Comparison of ENCODE assay signal across 29 cellular contexts in the genomic region with DNA sequence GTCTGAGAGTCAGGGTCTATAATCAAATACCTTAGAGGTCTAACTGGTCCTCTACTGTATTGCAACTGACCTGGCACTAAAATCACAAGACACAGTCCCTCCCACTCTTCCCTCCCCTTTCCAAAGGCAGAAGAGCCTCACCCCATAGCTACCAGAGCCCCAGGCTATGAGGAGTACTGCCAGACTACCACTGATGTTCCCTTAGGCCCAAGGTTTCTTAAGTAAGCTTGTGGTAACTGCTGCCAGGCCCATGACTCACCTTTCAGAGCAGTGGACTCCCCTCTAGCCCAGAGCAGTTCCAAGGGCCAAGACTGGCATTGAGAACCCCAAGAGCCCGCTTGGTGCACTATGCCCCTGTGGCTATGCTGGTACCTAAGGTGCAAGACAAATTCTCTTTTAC.
DNase-seq lines count a peak whose midpoint lies in the region; ATAC-seq and TF ChIP-seq lines count a peak whose summit lies in the region.
"Had no signal": no experiment of that assay in that cellular context is flagged by ENCODE, and none has a peak within 500 bp of the region (broad histone marks: within the 10 kb centered on the region; RNA-seq: fewer than 3 reads in every experiment).

No MANE protein-coding gene starts in this region.

- ATAC-seq in upper lobe of right lung (no peak), HG03108 (IDR thresholded peaks at IDR 0.05; ENCODE audit: unreplicated experiment) (no peak), GM21723 (IDR thresholded peaks at IDR 0.05; ENCODE audit: unreplicated experiment) (no peak)
- ATAC-seq: activated CD8-positive, alpha-beta T cell treated with anti-CD3 and anti-CD28 coated beads for 36 hours; heart right ventricle; lower lobe of right lung; natural killer cell treated with Interleukin-12 subunit alpha and Interleukin-12 subunit beta and Interleukin-15 and Interleukin-18, amount 100 ng/mL, for 72 hours; psoas muscle; SK-N-SH treated with all-trans-retinoic acid at 6 μM for 48 hours had no signal

- H3K27ac ChIP-seq in upper lobe of right lung, result no peak overlapping the region
- H3K27ac ChIP-seq: BLaER1 treated with 17β-estradiol and CSF1 and Interleukin-3, amounts not matched to agents 10 nM and 100 nM; cardiac muscle cell; heart right ventricle; lower lobe of right lung; psoas muscle; sigmoid colon; tibial artery had no signal

- H3K27me3 Mint-ChIP-seq in HFFc6 (ENCODE audit: insufficient read depth), result no peaks in the 10 kb centered on the region; the same call in 1 of the 2 replicates
- H3K27me3 Mint-ChIP-seq: activated CD8-positive, alpha-beta T cell treated with anti-CD3 and anti-CD28 coated beads for 36 hours; natural killer cell treated with Interleukin-12 subunit alpha and Interleukin-12 subunit beta and Interleukin-15 and Interleukin-18, amount 100 ng/mL, for 72 hours had no signal

- H3K9ac ChIP-seq in adipocyte (ENCODE audit: low read length), result no peak overlapping the region
- H3K9ac ChIP-seq: BLaER1 treated with 17β-estradiol and CSF1 and Interleukin-3, amounts not matched to agents 10 nM and 100 nM had no signal

- H3K9me3 Mint-ChIP-seq in HFFc6, result no peaks in the 10 kb centered on the region

- no peak overlapping the region for H3K4me3 Mint-ChIP-seq in HFFc6
- H3K4me3 Mint-ChIP-seq: activated CD8-positive, alpha-beta T cell treated with anti-CD3 and anti-CD28 coated beads for 36 hours; natural killer cell treated with Interleukin-12 subunit alpha and Interleukin-12 subunit beta and Interleukin-15 and Interleukin-18, amount 100 ng/mL, for 72 hours had no signal

- TF ChIP-seq CTCF in HFFc6 (IDR thresholded peaks at IDR 0.05) (no peak), fibroblast of the aortic adventitia (IDR thresholded peaks at IDR 0.05; ENCODE audit: insufficient read depth, low read length) (no peak), upper lobe of right lung (IDR thresholded peaks at IDR 0.05) (no peak)

- peaks cover 8% of the 10 kb centered on the region; the same call in 1 of the 2 replicates for H3K4me1 Mint-ChIP-seq in HFFc6 (ENCODE audit: low read depth)

- DNase-seq in HFFc6, result peak; percentile 52
- peak; percentile 25 for DNase-seq in adipocyte (ENCODE audit: low read depth)
- peak; percentile 4 for DNase-seq in fibroblast of the aortic adventitia (ENCODE audit: low read depth)
- peak; percentile 10 for DNase-seq in upper lobe of right lung
- DNase-seq in hypothalamus (lab: John Stamatoyannopoulos, UW), result no peak
- DNase-seq: activated CD8-positive, alpha-beta memory T cell treated with anti-CD3 and anti-CD28 coated beads, Interleukin-2, amount 50 U/mL, for 48 hours; activated CD8-positive, alpha-beta T cell treated with anti-CD3 and anti-CD28 coated beads for 36 hours; activated naive CD4-positive, alpha-beta T cell treated with anti-CD3 and anti-CD28 coated beads, Interleukin-2, amount 50 U/mL, for 16 hours; amygdala; DMS153; GDM1; heart right ventricle; IMR-90; lower lobe of right lung; NCI-H1092 treated with DMSO at 0.1 percent for 48 hours; NCI-H2029; NCI-H526; psoas muscle; Right ventricle myocardium superior; sigmoid colon; stimulated activated CD4-positive, alpha-beta T cell treated with anti-CD3 and anti-CD28 coated beads, Interleukin-4, amount 100 ng/mL, for 24 hours; T-helper 2 cell; tibial artery had no signal

- H3K9me3 ChIP-seq in adipocyte (ENCODE audit: control insufficient read depth, low read length), result no peaks in the 10 kb centered on the region
- H3K9me3 ChIP-seq in upper lobe of right lung, result no peaks in the 10 kb centered on the region
- H3K9me3 ChIP-seq: BLaER1 treated with 17β-estradiol and CSF1 and Interleukin-3, amounts not matched to agents 10 nM and 100 nM; lower lobe of right lung; psoas muscle; sigmoid colon; tibial artery had no signal

- H3K27ac Mint-ChIP-seq in HFFc6, result no peak overlapping the region
- H3K27ac Mint-ChIP-seq: activated CD8-positive, alpha-beta T cell treated with anti-CD3 and anti-CD28 coated beads for 36 hours; natural killer cell treated with Interleukin-12 subunit alpha and Interleukin-12 subunit beta and Interleukin-15 and Interleukin-18, amount 100 ng/mL, for 72 hours had no signal

- no peaks in the 10 kb centered on the region for H3K27me3 ChIP-seq in adipocyte (replicated peaks; ENCODE audit: control insufficient read depth, insufficient read depth, low read length)
- H3K27me3 ChIP-seq in upper lobe of right lung, result no peaks in the 10 kb centered on the region
- H3K27me3 ChIP-seq: BLaER1 treated with 17β-estradiol and CSF1 and Interleukin-3, amounts not matched to agents 10 nM and 100 nM; cardiac muscle cell; heart right ventricle; sigmoid colon; tibial artery had no signal

- no peak overlapping the region for H3K4me3 ChIP-seq in adipocyte (ENCODE audit: low read length)
- H3K4me3 ChIP-seq in fibroblast of the aortic adventitia (ENCODE audit: low read depth, low read length), result no peak overlapping the region
- H3K4me3 ChIP-seq in upper lobe of right lung, result no peak overlapping the region
- H3K4me3 ChIP-seq: BLaER1 treated with 17β-estradiol and CSF1 and Interleukin-3, amounts not matched to agents 10 nM and 100 nM; cardiac muscle cell; heart right ventricle; lower lobe of right lung; psoas muscle; sigmoid colon; tibial artery had no signal

- H3K4me1 ChIP-seq in adipocyte (ENCODE audit: control insufficient read depth, insufficient read depth, low read length) (no peaks in the 10 kb centered on the region), upper lobe of right lung (no peaks in the 10 kb centered on the region)
- H3K4me1 ChIP-seq: heart right ventricle, lower lobe of right lung, psoas muscle, sigmoid colon, tibial artery had no signal

- intact Hi-C loops in upper lobe of right lung (cut with DNase I), result no loop called here

- H3K36me3 Mint-ChIP-seq in HFFc6 (ENCODE audit: low read depth), result no peaks in the 10 kb centered on the region

- no peaks in the 10 kb centered on the region for H3K36me3 ChIP-seq in adipocyte (ENCODE audit: control insufficient read depth, insufficient read depth, low read length, severe bottlenecking)
- H3K36me3 ChIP-seq in upper lobe of right lung, result no peaks in the 10 kb centered on the region
- H3K36me3 ChIP-seq: BLaER1 treated with 17β-estradiol and CSF1 and Interleukin-3, amounts not matched to agents 10 nM and 100 nM; cardiac muscle cell; heart right ventricle; lower lobe of right lung; sigmoid colon; tibial artery had no signal

Comparison
In these comparisons a context has a peak if more than half of its experiments do, and no peak if none do; other contexts are left out.
1. DNase-seq: peak in HFFc6 (single experiment), adipocyte (single experiment), fibroblast of the aortic adventitia (single experiment) and upper lobe of right lung (single experiment); none in hypothalamus (0 of 51).